ENCODE assay signal across 8 cellular contexts in genomic region chr11:88175004-88175706, GRCh38. TPM values are rescaled to one million over a fixed set of nuclear protein-coding genes. Genes with fewer than 3 reads are reported as not detected.
DNase-seq lines count a peak whose midpoint lies in the region; ATAC-seq and TF ChIP-seq lines count a peak whose summit lies in the region.

Gene RAB38, minus strand, starts transcription at chr11:88175443. Its CDS starts 59 bp downstream, at chr11:88175384.

- H3F3A ChIP-seq in neural cell (ENCODE audit: insufficient read depth, low read length, poor library complexity, severe bottlenecking): no peaks in the 10 kb centered on the region

- no peak for TF ChIP-seq POLR2A in esophagus muscularis mucosa (IDR thresholded peaks at IDR 0.05; ENCODE audit: low read depth)
- TF ChIP-seq POLR2A in uterus (IDR thresholded peaks at IDR 0.05): no peak

- TF ChIP-seq CTCF in BJ (IDR thresholded peaks at IDR 0.05; ENCODE audit: insufficient read depth, low read depth, low read length): no peak
- no peak for TF ChIP-seq CTCF in activated CD8-positive, alpha-beta T cell treated with anti-CD3 and anti-CD28 coated beads for 36 hours (IDR thresholded peaks at IDR 0.05)
- TF ChIP-seq CTCF in esophagus muscularis mucosa (IDR thresholded peaks at IDR 0.05): no peak
- TF ChIP-seq CTCF in neural cell (IDR thresholded peaks at IDR 0.05; ENCODE audit: poor library complexity, severe bottlenecking): no peak
- no peak for TF ChIP-seq CTCF in uterus (IDR thresholded peaks at IDR 0.05)

- no peak for TF ChIP-seq RAD21 in neural cell (conservative IDR thresholded peaks at IDR 0.05)

- 11% methylated on average over 35 of the region's 50 CpGs for WGBS in esophagus muscularis mucosa

- no peak within 1 kb of the TSS for H2AFZ ChIP-seq in neural cell (ENCODE audit: low read depth, low read length)

- no peaks in the 10 kb centered on the region for H3K79me2 ChIP-seq in neural cell (replicated peaks; ENCODE audit: insufficient read depth, low read length)

- H3K27me3 ChIP-seq in BJ (ENCODE audit: control insufficient read depth, insufficient read depth, low read length) (0 out of 2 replicates have a peak, but pooled peaks cover 2% of the 10 kb centered on the region), esophagus muscularis mucosa (peaks cover 0 to 4% (median 0%) of the 10 kb centered on the region in 4 donors), neural cell (ENCODE audit: insufficient read depth, low read depth, low read length) (peaks cover 14% of the 10 kb centered on the region), uterus (no peaks in the 10 kb centered on the region)

- no peak within 1 kb of the TSS for H3K4me2 ChIP-seq in neural cell (ENCODE audit: low read length)

- H3K9me2 ChIP-seq in neural cell (ENCODE audit: insufficient read depth, low read length): no peaks in the 10 kb centered on the region

- H3K9ac ChIP-seq in neural cell (ENCODE audit: low read length): no peak within 1 kb of the TSS

- peak within 1 kb of the TSS; percentile 53 for H3K4me3 ChIP-seq in BJ (ENCODE audit: low read depth, low read length)
- H3K4me3 ChIP-seq in esophagus muscularis mucosa: peak within 1 kb of the TSS; percentile 54 to 64 (median 54)
- peak within 1 kb of the TSS; percentile 62 for H3K4me3 ChIP-seq in neural cell (ENCODE audit: low read length)
- peak within 1 kb of the TSS; percentile 49 to 56 for H3K4me3 ChIP-seq in uterus

- ATAC-seq in GM19035 (IDR thresholded peaks at IDR 0.05; ENCODE audit: unreplicated experiment): peak; percentile 35
- ATAC-seq in HG03432 (IDR thresholded peaks at IDR 0.05; ENCODE audit: unreplicated experiment): peak; percentile 45
- ATAC-seq in activated CD8-positive, alpha-beta T cell treated with anti-CD3 and anti-CD28 coated beads for 36 hours: peak; percentile 32

- no peaks in the 10 kb centered on the region for H3K9me3 ChIP-seq in esophagus muscularis mucosa
- H3K9me3 ChIP-seq in neural cell (ENCODE audit: low read length): no peaks in the 10 kb centered on the region
- H3K9me3 ChIP-seq in uterus: no peaks in the 10 kb centered on the region

- POLR2A ChIA-PET in BJ (lab: Charles Lee): interaction anchor here (0.6 kb wide), 2 partner anchors 25 to 1172 kb away, joined by 3 read pairs; no protein-coding TSS in a partner anchor
- POLR2A ChIA-PET in activated CD8-positive, alpha-beta T cell treated with anti-CD3 and anti-CD28 coated beads for 36 hours (lab: Charles Lee): no interaction called here

- H3K4me1 Mint-ChIP-seq in activated CD8-positive, alpha-beta T cell treated with anti-CD3 and anti-CD28 coated beads for 36 hours (ENCODE audit: low read depth): peaks cover 43% of the 10 kb centered on the region

- H3K27ac ChIP-seq in esophagus muscularis mucosa (replicated peaks in 1 of 4): peak within 1 kb of the TSS; percentile 19 to 48 (median 26)
- no peak within 1 kb of the TSS for H3K27ac ChIP-seq in neural cell (ENCODE audit: low read length)
- H3K27ac ChIP-seq in uterus: peak within 1 kb of the TSS; percentile 59 to 72

- TF ChIP-seq EP300 in esophagus muscularis mucosa (IDR thresholded peaks at IDR 0.05) (no peak), neural cell (conservative IDR thresholded peaks at IDR 0.05; ENCODE audit: poor library complexity, severe bottlenecking) (no peak)

- H4K20me1 ChIP-seq in neural cell (ENCODE audit: insufficient read depth): no peaks in the 10 kb centered on the region

- intact Hi-C loops in activated CD8-positive, alpha-beta T cell treated with anti-CD3 and anti-CD28 coated beads for 36 hours (cut with micrococcal nuclease): loop anchor here (10.0 kb wide), 3 partner anchors 160 to 370 kb away; partner anchors contain the start of gene CTSC
- intact Hi-C loops in esophagus muscularis mucosa (cut with DNase I): no loop called here
- intact Hi-C loops in uterus (cut with DNase I; ENCODE audit: low total_unique reads): no loop called here

- no peaks in the 10 kb centered on the region for H3K36me3 Mint-ChIP-seq in activated CD8-positive, alpha-beta T cell treated with anti-CD3 and anti-CD28 coated beads for 36 hours (ENCODE audit: low read depth)

- peak within 1 kb of the TSS; percentile 79 for H3K27ac Mint-ChIP-seq in activated CD8-positive, alpha-beta T cell treated with anti-CD3 and anti-CD28 coated beads for 36 hours

- H3K36me3 ChIP-seq in BJ (ENCODE audit: control insufficient read depth, insufficient read depth, low read length) (no peaks in the 10 kb centered on the region), esophagus muscularis mucosa (no peaks in the 10 kb centered on the region), neural cell (ENCODE audit: insufficient read depth, low read length) (no peaks in the 10 kb centered on the region), uterus (no peaks in the 10 kb centered on the region)

- H3K4me3 Mint-ChIP-seq in activated CD8-positive, alpha-beta T cell treated with anti-CD3 and anti-CD28 coated beads for 36 hours: peak within 1 kb of the TSS; percentile 72

- H3K9me3 Mint-ChIP-seq in activated CD8-positive, alpha-beta T cell treated with anti-CD3 and anti-CD28 coated beads for 36 hours: no peaks in the 10 kb centered on the region

- DNase-seq in BJ (ENCODE audit: low read depth) (no peak), esophagus muscularis mucosa (ENCODE audit: extremely low spot score) (no peak), uterus (peak; percentile 33 to 40), SIG-M5 treated with dmso at 0.1 percent for 504 hours (lab: John Stamatoyannopoulos, UW; ENCODE audit: unreplicated experiment) (no peak)
- peak; percentile 41 for DNase-seq in activated CD8-positive, alpha-beta T cell treated with anti-CD3 and anti-CD28 coated beads for 36 hours

- H3K27me3 Mint-ChIP-seq in activated CD8-positive, alpha-beta T cell treated with anti-CD3 and anti-CD28 coated beads for 36 hours: peaks cover 8% of the 10 kb centered on the region

- CTCF ChIA-PET in BJ (lab: Yijun Ruan, JAX): no interaction called here
- CTCF ChIA-PET in activated CD8-positive, alpha-beta T cell treated with anti-CD3 and anti-CD28 coated beads for 36 hours (lab: Charles Lee): interaction anchor here (1.2 to 1.4 kb wide), 2 partner anchors 71 to 377 kb away, joined by 3 to 5 read pairs; no protein-coding TSS in a partner anchor

- H3K4me1 ChIP-seq in esophagus muscularis mucosa (peaks cover 14 to 19% (median 14%) of the 10 kb centered on the region in 4 donors), uterus (no peaks in the 10 kb centered on the region)

TF ChIP-seq in neural cell, 6 proteins besides CTCF, POLR2A, EP300 and RAD21:
- TF ChIP-seq SMC3 (conservative IDR thresholded peaks at IDR 0.05; ENCODE audit: poor library complexity) (no peak), TAF1 (IDR thresholded peaks at IDR 0.05; ENCODE audit: low read depth) (no peak), EZH2 (IDR thresholded peaks at IDR 0.05; ENCODE audit: borderline replicate concordance, insufficient read depth, low read length, poor library complexity, severe bottlenecking) (no peak), POLR2AphosphoS5 (IDR thresholded peaks at IDR 0.05) (no peak)
TF ChIP-seq in neural cell: peak in this region for 0.

RNA-seq across cellular contexts. Expression of gene RAB38, which starts in this region (rescaled TPM):
- 4.9 and 6.9 TPM in 2 replicates for polyA plus RNA-seq in BJ (2011; rRNA removed)
- 2.8 and 3.0 TPM in 2 replicates for polyA minus RNA-seq in BJ (2011; rRNA and poly(A)+ RNA removed)
- 1 to 10 TPM; 3.2 to 3.4 TPM for total RNA-seq in activated CD8-positive, alpha-beta T cell treated with anti-CD3 and anti-CD28 coated beads for 36 hours
- total RNA-seq in esophagus muscularis mucosa: 1 to 10 TPM in 1 of 4 donors, under 1 TPM in 3; 0.75 to 2.1 (median 0.80) TPM
- 0.40 TPM in 1 of 2 replicates, not detected in the other for polyA plus RNA-seq in neural cell
- polyA minus RNA-seq in neural cell: not detected in 2 replicates
- total RNA-seq in uterus: 10 to 100 TPM in 1 of 4 donors, 1 to 10 TPM in 2, not detected in 1; 1.3 to 56.8 (median 7.2) TPM

Comparison
In these comparisons a context has a peak if more than half of its experiments do, and no peak if none do; other contexts are left out.
1. DNase-seq: peak in activated CD8-positive, alpha-beta T cell treated with anti-CD3 and anti-CD28 coated beads for 36 hours (single experiment) and uterus (2 of 2); none in BJ (single experiment), esophagus muscularis mucosa (single experiment) and SIG-M5 treated with dmso at 0.1 percent for 504 hours (single experiment).
2. Peak in every context shown above with its lines, with median percentiles within 50 percentile points of each other: H3K4me3 ChIP-seq and ATAC-seq.